Comparison of ENCODE assay signal across 10 cellular contexts in genomic region chr17:17712268-17712924, GRCh38. TPM values are rescaled to one million over a fixed set of nuclear protein-coding genes. Genes with fewer than 3 reads are reported as not detected.
A peak's percentile ranks its signal among the peaks of the same experiment; 100 is the strongest.
DNase-seq lines count a peak whose midpoint lies in the region; ATAC-seq and TF ChIP-seq lines count a peak whose summit lies in the region.
"Had no signal": no experiment of that assay in that cellular context is flagged by ENCODE, and none has a peak within 500 bp of the region (broad histone marks: within the 10 kb centered on the region; RNA-seq: fewer than 3 reads in every experiment).

No MANE protein-coding gene starts in this region.

- no peaks in the 10 kb centered on the region for H3K36me3 ChIP-seq in thyroid gland

- 90 to 95% methylated on average over 5 of the region's 5 CpGs for WGBS in thyroid gland, 2 donors

- H3K27ac ChIP-seq in thyroid gland: peak overlapping the region; percentile 41 to 92 (median 51)
- H3K27ac ChIP-seq: 22Rv1 had no signal

- H3K27me3 ChIP-seq in thyroid gland: no peaks in the 10 kb centered on the region

- ATAC-seq in HG02623 (IDR thresholded peaks at IDR 0.05; ENCODE audit: unreplicated experiment): peak; percentile 70

- H3K4me3 ChIP-seq in thyroid gland (replicated peaks in 1 of 3): no peak overlapping the region

- TF ChIP-seq CTCF in thyroid gland (IDR thresholded peaks at IDR 0.05): no peak

- TF ChIP-seq POLR2A in thyroid gland (IDR thresholded peaks at IDR 0.05): no peak

- intact Hi-C loops in thyroid gland (cut with DNase I): no loop called here

- no peaks in the 10 kb centered on the region for H3K9me3 ChIP-seq in thyroid gland

- H3K4me1 ChIP-seq in thyroid gland: peaks cover 30 to 66% of the 10 kb centered on the region in 2 donors

- DNase-seq in DMS53 (lab: John Stamatoyannopoulos, UW) (peak; percentile 5), DMS53 treated with DMSO at 0.1 percent for 48 hours (lab: John Stamatoyannopoulos, UW; ENCODE audit: unreplicated experiment) (no peak), RKO (ENCODE audit: low spot score) (peak; percentile 19), fibroblast of gingiva (ENCODE audit: low read depth) (peak; percentile 82), thyroid gland (no peak), D341Med (ENCODE audit: low spot score) (no peak)
- no peak for DNase-seq in stimulated activated CD4-positive, alpha-beta T cell treated with anti-CD3 and anti-CD28 coated beads, Interleukin-4, amount 100 ng/mL, for 1 hour
- DNase-seq: activated T-cell treated with anti-CD3 and anti-CD28 coated beads, Interleukin-2, amount 50 U/mL, for 4 hours had no signal

RNA-seq across cellular contexts. Expression of gene RAI1, which starts 31.1 kb away (rescaled TPM):
- 10 to 100 TPM; 19.1 to 52.3 (median 34.1) TPM for total RNA-seq in thyroid gland

Comparison
In these comparisons a context has a peak if more than half of its experiments do, and no peak if none do; other contexts are left out.
1. DNase-seq: peak in DMS53 (single experiment), RKO (single experiment) and fibroblast of gingiva (single experiment); none in DMS53 treated with DMSO at 0.1 percent for 48 hours (single experiment), thyroid gland (0 of 2), stimulated activated CD4-positive, alpha-beta T cell treated with anti-CD3 and anti-CD28 coated beads, Interleukin-4, amount 100 ng/mL, for 1 hour (single experiment) and D341Med (single experiment).